Comparison of ENCODE assay signal across 16 cellular contexts in genomic region chr17:82302498-82302963, GRCh38. TPM values are rescaled to one million over a fixed set of nuclear protein-coding genes. Genes with fewer than 3 reads are reported as not detected.
A peak's percentile ranks its signal among the peaks of the same experiment; 100 is the strongest.
DNase-seq lines count a peak whose midpoint lies in the region; ATAC-seq, FAIRE-seq and TF ChIP-seq lines count a peak whose summit lies in the region.
"Had no signal": no experiment of that assay in that cellular context is flagged by ENCODE, and none has a peak within 500 bp of the region (broad histone marks: within the 10 kb centered on the region; RNA-seq: fewer than 3 reads in every experiment).

No MANE protein-coding gene starts in this region.

- TF ChIP-seq CTCF in HepG2 (CRISPR knock-in tag; IDR thresholded peaks at IDR 0.05): no peak
- no peak for TF ChIP-seq CTCF in right lobe of liver (IDR thresholded peaks at IDR 0.05)
- TF ChIP-seq CTCF in foreskin keratinocyte (conservative IDR thresholded peaks at IDR 0.05): no peak
- no peak for TF ChIP-seq CTCF in stomach (IDR thresholded peaks at IDR 0.05)

- H3K27ac Mint-ChIP-seq in T-cell: peak overlapping the region; percentile 87 to 88

- H3K4me2 ChIP-seq in HepG2 (ENCODE audit: low read depth, low read length): peak overlapping the region; percentile 74

- peaks cover 84 to 86% (median 86%) of the 10 kb centered on the region in 3 donors for H3K4me1 Mint-ChIP-seq in T-cell

- H3K4me1 ChIP-seq in HepG2 (ENCODE audit: insufficient read depth, low read length) (peaks cover 85% of the 10 kb centered on the region), right lobe of liver (peaks cover 0 to 20% (median 6%) of the 10 kb centered on the region in 4 donors), foreskin keratinocyte (peaks cover 20% of the 10 kb centered on the region), stomach (peaks cover 16 to 50% (median 32%) of the 10 kb centered on the region in 4 donors)

- no peak for TF ChIP-seq EP300 in HepG2 (IDR thresholded peaks at IDR 0.05; ENCODE audit: low read depth in 2 of 2, low read length in 2 of 2)
- TF ChIP-seq EP300 in HepG2 (CRISPR knock-in tag; IDR thresholded peaks at IDR 0.05; ENCODE audit: borderline replicate concordance): no peak
- no peak for TF ChIP-seq EP300 in stomach (IDR thresholded peaks at IDR 0.05)

- H3K36me3 Mint-ChIP-seq in T-cell: no peaks in the 10 kb centered on the region

- H3K27me3 Mint-ChIP-seq in T-cell: no peaks in the 10 kb centered on the region

- intact Hi-C loops in HepG2 (cut with micrococcal nuclease; ENCODE audit: unreplicated experiment): loop anchor here (5.0 kb wide), 1 partner anchor 35 kb away; no protein-coding TSS in a partner anchor
- intact Hi-C loops in right lobe of liver (cut with DNase I): no loop called here
- intact Hi-C loops in stomach (cut with DNase I; ENCODE audit: low total_unique reads): no loop called here

- H3K79me2 ChIP-seq in HepG2 (ENCODE audit: insufficient read depth, low read length): no peaks in the 10 kb centered on the region

- H3K9me3 ChIP-seq in HepG2 (ENCODE audit: low read length): no peaks in the 10 kb centered on the region
- H3K9me3 ChIP-seq in right lobe of liver: no peaks in the 10 kb centered on the region
- no peaks in the 10 kb centered on the region for H3K9me3 ChIP-seq in stomach
- H3K9me3 ChIP-seq: mucosa of descending colon, prostate gland had no signal

- 88% methylated on average over 16 of the region's 18 CpGs for WGBS in HepG2 (ENCODE audit: low lambda C conversion rate)
- WGBS in right lobe of liver (ENCODE audit: insufficient coverage, low coverage, low lambda C conversion rate, missing lambda C conversion rate): 43% methylated on average over 1 of the region's 18 CpGs
- WGBS in stomach, 5 donors: 79 to 92% (median 82%) methylated on average over 12 to 18 of the region's 18 CpGs

- DNase-seq in HepG2 (ENCODE audit: low spot score): no peak
- DNase-seq in right lobe of liver: no peak
- no peak for DNase-seq in T-cell
- no peak for DNase-seq in foreskin keratinocyte
- DNase-seq in stomach: no peak
- DNase-seq in NCI-H69 (lab: John Stamatoyannopoulos, UW): no peak
- no peak for DNase-seq in Ammon's horn (ENCODE audit: low spot score)
- no peak for DNase-seq in GM19239 (ENCODE audit: insufficient read length, low spot score)
- DNase-seq: activated CD4-positive, alpha-beta T cell treated with anti-CD3 and anti-CD28 coated beads for 1 hour; C1 segment of cervical spinal cord; islet precursor cell had no signal

- CTCF ChIA-PET in HepG2 (lab: Yijun Ruan, JAX; ENCODE audit: low intra/inter-chr PET ratio, low total read pairs) (no interaction called here), T-cell (lab: Charles Lee) (interaction anchor here in 1 of 2 donors (0.7 to 1.2 kb wide), 2 partner anchors 15 to 19 kb away, joined by 3 to 4 read pairs; partner anchors contain the start of gene CD7)

- H3K4me3 ChIP-seq in HepG2 (replicated peaks in 1 of 3; ENCODE audit: insufficient read depth in 1 of 3, low read depth in 2 of 3, low read length in 3 of 3) (no peak overlapping the region; a peak in 1 of 6 replicates), right lobe of liver (no peak overlapping the region), stomach (no peak overlapping the region)
- H3K4me3 ChIP-seq: mucosa of descending colon, prostate gland had no signal

- H3K9ac ChIP-seq in HepG2 (ENCODE audit: insufficient read depth, low read depth, low read length): no peak overlapping the region

- H3K36me3 ChIP-seq in HepG2 (replicated peaks in 1 of 2; ENCODE audit: control insufficient read depth in 1 of 2, insufficient read depth in 2 of 2, low read length in 2 of 2) (no peaks in the 10 kb centered on the region), right lobe of liver (no peaks in the 10 kb centered on the region), stomach (no peaks in the 10 kb centered on the region)
- H3K36me3 ChIP-seq: prostate gland had no signal

- no peak overlapping the region for H2AFZ ChIP-seq in HepG2 (ENCODE audit: low read length)

- H3K27me3 ChIP-seq in HepG2 (ENCODE audit: control insufficient read depth in 1 of 2, insufficient read depth in 2 of 2, low read length in 2 of 2): no peaks in the 10 kb centered on the region
- no peaks in the 10 kb centered on the region for H3K27me3 ChIP-seq in right lobe of liver
- H3K27me3 ChIP-seq in foreskin keratinocyte: peaks cover 9% of the 10 kb centered on the region
- H3K27me3 ChIP-seq in stomach: peaks cover 0 to 23% (median 0%) of the 10 kb centered on the region in 3 donors

- no peak for TF ChIP-seq RAD21 in HepG2 (CRISPR knock-in tag; IDR thresholded peaks at IDR 0.05)

- no TSS peak for BruUV-seq in HepG2 (replicated peaks; lab: Mats Ljungman, UMichigan)

- TF ChIP-seq POLR2A in HepG2 (IDR thresholded peaks at IDR 0.05; ENCODE audit: insufficient read depth in 1 of 2, low read depth in 2 of 2, low read length in 2 of 2): no peak
- TF ChIP-seq POLR2A in right lobe of liver (IDR thresholded peaks at IDR 0.05): no peak
- TF ChIP-seq POLR2A in stomach (IDR thresholded peaks at IDR 0.05): no peak

- ATAC-seq in HepG2 (no peak), right lobe of liver (no peak), T-cell (replicated peaks in 1 of 4) (no peak), foreskin keratinocyte (no peak)

- in situ Hi-C loops in HepG2 (cut with HindIII; ENCODE audit: extremely low pct_ligation_motif_present, low pct_unique_long_range_greater_than_20kb): no loop called here

- no peaks in the 10 kb centered on the region for H4K20me1 ChIP-seq in HepG2 (ENCODE audit: insufficient read depth, low read length)

- H3K4me3 Mint-ChIP-seq in T-cell: peak overlapping the region; percentile 74 to 91 (median 77)

- no peaks in the 10 kb centered on the region for H3K9me3 Mint-ChIP-seq in T-cell

- H3K27ac ChIP-seq in HepG2 (ENCODE audit: extremely low read length, insufficient read depth, low read length) (no peak overlapping the region), right lobe of liver (no peak overlapping the region), foreskin keratinocyte (peak overlapping the region; percentile 66), stomach (peak overlapping the region in 4 of 5 donors; percentile 7 to 45 (median 36))

- FAIRE-seq in HepG2 (lab: Jason Lieb, UNC): no peak
- no peak for FAIRE-seq in GM19239 (lab: Jason Lieb, UNC)
- FAIRE-seq: endothelial cell of umbilical vein, urothelium cell line had no signal

- POLR2A ChIA-PET in HepG2 (lab: Yijun Ruan, JAX): interaction anchor here (1.0 to 12.8 kb wide), 9 partner anchors 10 to 74 kb away, joined by 3 to 270 read pairs (median 12); partner anchors contain the start of genes CD7, CSNK1D, SECTM1 and SLC16A3
- POLR2A ChIA-PET in T-cell (lab: Charles Lee): interaction anchor here in 1 of 2 donors (1.1 kb wide), 1 partner anchor 15 kb away, joined by 3 read pairs; the partner anchor contains the start of gene CD7

RNA-seq across cellular contexts. Expression of gene CD7, which starts 14.9 kb away (rescaled TPM):
- total RNA-seq in HepG2 (2016; rRNA removed; fragmentation: Illumina TruSeq; extraction: Trizol) (29.7 and 67.6 TPM in 2 replicates), right lobe of liver (1 to 10 TPM in 4 of 6 experiments, under 1 TPM in 2; 0.31 to 3.2 (median 1.3) TPM), T-cell (100 to 1,000 TPM; 104 to 265 (median 135) TPM), foreskin keratinocyte (not detected in 2 replicates), stomach (1 to 10 TPM in 2 of 5 donors, not detected in 3; 2.0 to 4.3 TPM)
- total RNA-seq in HepG2 (2016; cell fraction: cytosol; rRNA removed; fragmentation: Illumina TruSeq; extraction: Trizol; ENCODE audit: low read depth): 23.3 and 25.5 TPM in 2 replicates
- 24.7 and 74.3 TPM in 2 replicates for total RNA-seq in HepG2 (2016; cell fraction: insoluble cytoplasmic fraction; rRNA removed; fragmentation: Illumina TruSeq; extraction: Trizol)
- 36.8 and 47.2 TPM in 2 replicates for total RNA-seq in HepG2 (2016; cell fraction: membrane; rRNA removed; fragmentation: Illumina TruSeq; extraction: Trizol)
- total RNA-seq in HepG2 (2016; cell fraction: nucleus; rRNA removed; fragmentation: Illumina TruSeq; extraction: Trizol): 53.2 and 64.7 TPM in 2 replicates
- polyA plus RNA-seq in HepG2 (2011; rRNA removed) (72.7 and 76.4 TPM in 2 replicates), foreskin keratinocyte (not detected in 2 replicates), stomach (1 to 10 TPM; 2.1 to 8.6 (median 3.7) TPM)
- polyA plus RNA-seq in HepG2 (2011; cell fraction: cytosol; rRNA removed): 34.4 and 89.4 TPM in 2 replicates
- polyA plus RNA-seq in HepG2 (2011; cell fraction: nucleus; rRNA removed): 127 and 155 TPM in 2 replicates
- 46.2 and 62.8 TPM in 2 replicates for polyA plus RNA-seq in HepG2 (2012)
- 56.5 and 63.8 TPM in 2 replicates for polyA plus RNA-seq in HepG2 (2016; cell fraction: cytosol; fragmentation: Illumina TruSeq; extraction: Trizol; ENCODE audit: low read depth)
- 56.7 and 68.4 TPM in 2 replicates for polyA plus RNA-seq in HepG2 (2016; cell fraction: insoluble cytoplasmic fraction; fragmentation: Illumina TruSeq; extraction: Trizol; ENCODE audit: low read depth)
- 78.3 and 78.6 TPM in 2 replicates for polyA plus RNA-seq in HepG2 (2016; cell fraction: membrane; fragmentation: Illumina TruSeq; extraction: Trizol; ENCODE audit: low read depth)
- polyA plus RNA-seq in HepG2 (2016; cell fraction: nucleus; fragmentation: Illumina TruSeq; extraction: Trizol; ENCODE audit: insufficient read depth, low read depth): 226 and 244 TPM in 2 replicates
- polyA minus RNA-seq in HepG2 (2011; rRNA and poly(A)+ RNA removed; ENCODE audit: low replicate concordance): 43.3 TPM in 1 of 2 replicates, not detected in the other
- polyA minus RNA-seq in HepG2 (2011; cell fraction: cytosol; rRNA and poly(A)+ RNA removed): 31.0 and 32.1 TPM in 2 replicates
- 7.9 and 8.8 TPM in 2 replicates for polyA minus RNA-seq in HepG2 (2011; cell fraction: nucleus; rRNA and poly(A)+ RNA removed)
- total RNA-seq: endothelial cell of umbilical vein, glomerular endothelial cell had no signal
- polyA plus RNA-seq: endothelial cell of umbilical vein had no signal

RNA-seq across cellular contexts. Expression of gene CSNK1D, which starts 29.0 kb away (rescaled TPM):
- total RNA-seq in HepG2 (2016; rRNA removed; fragmentation: Illumina TruSeq; extraction: Trizol) (28.4 and 31.5 TPM in 2 replicates), right lobe of liver (10 to 100 TPM; 32.7 to 73.0 (median 45.9) TPM), T-cell (100 to 1,000 TPM; 177 to 273 (median 194) TPM), foreskin keratinocyte (57.7 and 62.8 TPM in 2 replicates), stomach (100 to 1,000 TPM in 4 of 5 donors, 10 to 100 TPM in 1; 58.0 to 180 (median 140) TPM)
- 19.2 and 20.4 TPM in 2 replicates for total RNA-seq in HepG2 (2016; cell fraction: cytosol; rRNA removed; fragmentation: Illumina TruSeq; extraction: Trizol; ENCODE audit: low read depth)
- 23.0 and 34.1 TPM in 2 replicates for total RNA-seq in HepG2 (2016; cell fraction: insoluble cytoplasmic fraction; rRNA removed; fragmentation: Illumina TruSeq; extraction: Trizol)
- total RNA-seq in HepG2 (2016; cell fraction: membrane; rRNA removed; fragmentation: Illumina TruSeq; extraction: Trizol): 24.3 and 26.6 TPM in 2 replicates
- 42.8 and 45.6 TPM in 2 replicates for total RNA-seq in HepG2 (2016; cell fraction: nucleus; rRNA removed; fragmentation: Illumina TruSeq; extraction: Trizol)
- polyA plus RNA-seq in HepG2 (2011; rRNA removed) (128 and 148 TPM in 2 replicates), foreskin keratinocyte (75.6 and 81.9 TPM in 2 replicates), stomach (10 to 100 TPM; 55.9 to 66.7 (median 65.4) TPM)
- 81.5 and 90.2 TPM in 2 replicates for polyA plus RNA-seq in HepG2 (2011; cell fraction: cytosol; rRNA removed)
- 1,010 and 1,066 TPM in 2 replicates for polyA plus RNA-seq in HepG2 (2011; cell fraction: nucleus; rRNA removed)
- 164 and 234 TPM in 2 replicates for polyA plus RNA-seq in HepG2 (2012)
- 19.6 and 21.8 TPM in 2 replicates for polyA plus RNA-seq in HepG2 (2016; cell fraction: cytosol; fragmentation: Illumina TruSeq; extraction: Trizol; ENCODE audit: low read depth)
- polyA plus RNA-seq in HepG2 (2016; cell fraction: insoluble cytoplasmic fraction; fragmentation: Illumina TruSeq; extraction: Trizol; ENCODE audit: low read depth): 71.8 and 89.7 TPM in 2 replicates
- polyA plus RNA-seq in HepG2 (2016; cell fraction: membrane; fragmentation: Illumina TruSeq; extraction: Trizol; ENCODE audit: low read depth): 40.8 and 42.7 TPM in 2 replicates
- 316 and 342 TPM in 2 replicates for polyA plus RNA-seq in HepG2 (2016; cell fraction: nucleus; fragmentation: Illumina TruSeq; extraction: Trizol; ENCODE audit: insufficient read depth, low read depth)
- 78.0 and 103 TPM in 2 replicates for polyA minus RNA-seq in HepG2 (2011; rRNA and poly(A)+ RNA removed; ENCODE audit: low replicate concordance)
- 51.7 and 60.9 TPM in 2 replicates for polyA minus RNA-seq in HepG2 (2011; cell fraction: cytosol; rRNA and poly(A)+ RNA removed)
- 117 and 118 TPM in 2 replicates for polyA minus RNA-seq in HepG2 (2011; cell fraction: nucleus; rRNA and poly(A)+ RNA removed)

RNA-seq across cellular contexts. Expression of gene SECTM1, which starts 31.0 kb away (rescaled TPM):
- total RNA-seq in HepG2 (2016; rRNA removed; fragmentation: Illumina TruSeq; extraction: Trizol): 2.4 and 5.3 TPM in 2 replicates
- total RNA-seq in HepG2 (2016; cell fraction: cytosol; rRNA removed; fragmentation: Illumina TruSeq; extraction: Trizol; ENCODE audit: low read depth): 3.3 TPM in 2 replicates
- total RNA-seq in HepG2 (2016; cell fraction: insoluble cytoplasmic fraction; rRNA removed; fragmentation: Illumina TruSeq; extraction: Trizol): 3.0 and 5.5 TPM in 2 replicates
- 3.8 and 5.6 TPM in 2 replicates for total RNA-seq in HepG2 (2016; cell fraction: membrane; rRNA removed; fragmentation: Illumina TruSeq; extraction: Trizol)
- 6.9 and 7.3 TPM in 2 replicates for total RNA-seq in HepG2 (2016; cell fraction: nucleus; rRNA removed; fragmentation: Illumina TruSeq; extraction: Trizol)
- 3.5 and 4.2 TPM in 2 replicates for polyA plus RNA-seq in HepG2 (2011; rRNA removed)
- 2.7 and 4.2 TPM in 2 replicates for polyA plus RNA-seq in HepG2 (2011; cell fraction: cytosol; rRNA removed)
- 6.7 and 7.1 TPM in 2 replicates for polyA plus RNA-seq in HepG2 (2011; cell fraction: nucleus; rRNA removed)
- polyA plus RNA-seq in HepG2 (2012): 5.0 and 7.2 TPM in 2 replicates
- polyA plus RNA-seq in HepG2 (2016; cell fraction: cytosol; fragmentation: Illumina TruSeq; extraction: Trizol; ENCODE audit: low read depth): 2.6 and 3.4 TPM in 2 replicates
- 4.0 and 4.2 TPM in 2 replicates for polyA plus RNA-seq in HepG2 (2016; cell fraction: insoluble cytoplasmic fraction; fragmentation: Illumina TruSeq; extraction: Trizol; ENCODE audit: low read depth)
- polyA plus RNA-seq in HepG2 (2016; cell fraction: membrane; fragmentation: Illumina TruSeq; extraction: Trizol; ENCODE audit: low read depth): 4.3 and 4.7 TPM in 2 replicates
- 5.1 and 5.5 TPM in 2 replicates for polyA plus RNA-seq in HepG2 (2016; cell fraction: nucleus; fragmentation: Illumina TruSeq; extraction: Trizol; ENCODE audit: insufficient read depth, low read depth)
- polyA minus RNA-seq in HepG2 (2011; rRNA and poly(A)+ RNA removed; ENCODE audit: low replicate concordance): 8.8 and 15.0 TPM in 2 replicates
- polyA minus RNA-seq in HepG2 (2011; cell fraction: cytosol; rRNA and poly(A)+ RNA removed): 1.9 and 2.6 TPM in 2 replicates
- polyA minus RNA-seq in HepG2 (2011; cell fraction: nucleus; rRNA and poly(A)+ RNA removed): 5.0 and 7.3 TPM in 2 replicates
- 1 to 10 TPM; 3.9 to 7.4 (median 5.8) TPM for total RNA-seq in right lobe of liver
- 1 to 10 TPM; 1.3 to 5.1 (median 4.4) TPM for total RNA-seq in T-cell
- total RNA-seq in foreskin keratinocyte: 5.0 and 6.6 TPM in 2 replicates
- polyA plus RNA-seq in foreskin keratinocyte: 8.2 and 9.5 TPM in 2 replicates
- 10 to 100 TPM in 2 of 5 donors, 1 to 10 TPM in 3; 1.8 to 48.8 (median 6.7) TPM for total RNA-seq in stomach
- 10 to 100 TPM in 2 of 3 donors, 1 to 10 TPM in 1; 9.3 to 23.1 (median 10.2) TPM for polyA plus RNA-seq in stomach

RNA-seq across cellular contexts. Expression of gene TEX19, which starts 56.5 kb away (rescaled TPM):
- 1.3 and 1.8 TPM in 2 replicates for total RNA-seq in HepG2 (2016; rRNA removed; fragmentation: Illumina TruSeq; extraction: Trizol)
- 0.61 and 0.62 TPM in 2 replicates for total RNA-seq in HepG2 (2016; cell fraction: cytosol; rRNA removed; fragmentation: Illumina TruSeq; extraction: Trizol; ENCODE audit: low read depth)
- total RNA-seq in HepG2 (2016; cell fraction: insoluble cytoplasmic fraction; rRNA removed; fragmentation: Illumina TruSeq; extraction: Trizol): 1.6 TPM in 2 replicates
- total RNA-seq in HepG2 (2016; cell fraction: membrane; rRNA removed; fragmentation: Illumina TruSeq; extraction: Trizol): 1.4 and 1.7 TPM in 2 replicates
- total RNA-seq in HepG2 (2016; cell fraction: nucleus; rRNA removed; fragmentation: Illumina TruSeq; extraction: Trizol): 0.31 and 0.50 TPM in 2 replicates
- polyA plus RNA-seq in HepG2 (2011; rRNA removed): 4.9 and 6.0 TPM in 2 replicates
- 4.4 and 5.4 TPM in 2 replicates for polyA plus RNA-seq in HepG2 (2011; cell fraction: cytosol; rRNA removed)
- 1.8 TPM in 2 replicates for polyA plus RNA-seq in HepG2 (2011; cell fraction: nucleus; rRNA removed)
- 3.9 TPM in 2 replicates for polyA plus RNA-seq in HepG2 (2012)
- 0.29 and 0.36 TPM in 2 replicates for polyA plus RNA-seq in HepG2 (2016; cell fraction: cytosol; fragmentation: Illumina TruSeq; extraction: Trizol; ENCODE audit: low read depth)
- 1.2 and 1.6 TPM in 2 replicates for polyA plus RNA-seq in HepG2 (2016; cell fraction: insoluble cytoplasmic fraction; fragmentation: Illumina TruSeq; extraction: Trizol; ENCODE audit: low read depth)
- polyA plus RNA-seq in HepG2 (2016; cell fraction: membrane; fragmentation: Illumina TruSeq; extraction: Trizol; ENCODE audit: low read depth): 0.61 and 0.72 TPM in 2 replicates
- polyA plus RNA-seq in HepG2 (2016; cell fraction: nucleus; fragmentation: Illumina TruSeq; extraction: Trizol; ENCODE audit: insufficient read depth, low read depth): 0.55 and 1.4 TPM in 2 replicates
- 1.6 and 8.6 TPM in 2 replicates for polyA minus RNA-seq in HepG2 (2011; rRNA and poly(A)+ RNA removed; ENCODE audit: low replicate concordance)
- polyA minus RNA-seq in HepG2 (2011; cell fraction: cytosol; rRNA and poly(A)+ RNA removed): 1.8 and 2.5 TPM in 2 replicates
- 0.26 and 0.50 TPM in 2 replicates for polyA minus RNA-seq in HepG2 (2011; cell fraction: nucleus; rRNA and poly(A)+ RNA removed)
- not detected for total RNA-seq in right lobe of liver
- not detected for total RNA-seq in T-cell
- 0.07 TPM in 1 of 2 replicates, not detected in the other for total RNA-seq in foreskin keratinocyte
- 0.02 TPM in 1 of 2 replicates, not detected in the other for polyA plus RNA-seq in foreskin keratinocyte
- not detected for total RNA-seq in stomach
- not detected for polyA plus RNA-seq in stomach
- total RNA-seq: endothelial cell of umbilical vein, glomerular endothelial cell, mucosa of descending colon had no signal

Comparison
In these comparisons a context has a peak if more than half of its experiments do, and no peak if none do; other contexts are left out.
1. RNA of gene CD7, which starts 14.9 kb away (total RNA-seq): 104 to 265 TPM in T-cell and 23.3 to 74.3 TPM in HepG2; 0.31 to 3.2 TPM in right lobe of liver, not detected in foreskin keratinocyte and 2.0 to 4.3 TPM in stomach; every median in the first group is over 4 times any median in the second.
2. H3K27ac ChIP-seq: peak in foreskin keratinocyte (single experiment) and stomach (4 of 5); none in HepG2 (single experiment) and right lobe of liver (0 of 3).